ENCODE assay signal across 26 cellular contexts in the genomic region with DNA sequence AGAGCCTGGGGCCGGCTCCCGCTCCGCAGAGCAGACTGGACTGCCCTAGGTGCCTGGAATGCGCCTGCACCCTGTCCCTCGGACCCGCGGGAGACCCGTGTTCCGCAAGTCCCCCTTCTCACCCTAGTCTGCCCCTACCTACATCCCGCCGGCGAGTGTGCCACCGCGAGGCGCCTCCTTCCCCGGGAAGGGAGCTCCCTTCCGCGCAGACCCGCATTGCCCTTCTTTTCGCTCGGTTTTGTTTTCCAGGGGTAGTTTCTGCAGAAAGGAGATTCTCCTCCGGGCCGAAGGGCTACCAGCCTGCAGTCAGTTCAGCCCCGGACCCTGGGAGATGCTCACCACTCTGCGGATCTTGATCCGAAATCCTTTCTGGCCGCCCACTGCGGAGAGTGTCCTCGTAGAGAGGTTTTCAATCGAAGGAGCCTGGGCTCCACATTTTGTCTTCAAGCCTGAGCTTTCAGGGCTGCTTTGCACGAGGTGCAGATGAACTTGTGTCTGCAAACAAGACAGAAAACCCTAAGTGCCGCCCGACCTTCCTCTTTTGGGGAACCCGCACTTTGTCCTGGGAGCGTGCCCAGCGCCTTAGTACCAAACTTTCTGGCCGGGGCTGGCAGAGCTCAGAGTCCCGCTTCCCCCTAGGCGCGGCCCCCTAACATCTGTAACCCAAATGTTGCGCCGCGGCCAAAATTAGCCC. TPM values are rescaled to one million over a fixed set of nuclear protein-coding genes. Genes with fewer than 3 reads are reported as not detected.
A peak's percentile ranks its signal among the peaks of the same experiment; 100 is the strongest.
DNase-seq lines count a peak whose midpoint lies in the region; ATAC-seq lines count a peak whose summit lies in the region.
"Had no signal": no experiment of that assay in that cellular context is flagged by ENCODE, and none has a peak within 500 bp of the region (broad histone marks: within the 10 kb centered on the region; RNA-seq: fewer than 3 reads in every experiment).

No MANE protein-coding gene starts in this region.

- no peak overlapping the region for H2BK5ac ChIP-seq in mesendoderm (ENCODE audit: low read length)

- H3K4me2 ChIP-seq in mesendoderm (ENCODE audit: low read length): no peak overlapping the region

- ATAC-seq in stimulated activated naive B cell treated with anti-CD40 and anti-IgM and Interleukin-4, amounts not matched to agents 10 μg/mL and 1 μg/mL and 100 μg/mL, for 72 hours (replicated peaks): no peak
- no peak for ATAC-seq in HG03025 (IDR thresholded peaks at IDR 0.05; ENCODE audit: low FRiP score, unreplicated experiment)
- ATAC-seq: gastrocnemius medialis, Panc1, upper lobe of right lung had no signal

- no peaks in the 10 kb centered on the region for H3K79me2 ChIP-seq in mesendoderm (ENCODE audit: control insufficient read depth, insufficient read depth, low read length)

- no peaks in the 10 kb centered on the region for H3K9me3 Mint-ChIP-seq in stimulated activated naive B cell treated with anti-CD40 and anti-IgM and Interleukin-4, amounts not matched to agents 10 μg/mL and 1 μg/mL and 100 μg/mL, for 72 hours
- H3K9me3 Mint-ChIP-seq: CD4-positive, alpha-beta T cell had no signal

- DNase-seq in DMS 273 (lab: John Stamatoyannopoulos, UW; ENCODE audit: unreplicated experiment): peak; percentile 52
- no peak for DNase-seq in DMS 273 treated with DMSO at 0.1 percent for 48 hours (lab: John Stamatoyannopoulos, UW)
- DNase-seq in stimulated activated CD4-positive, alpha-beta T cell treated with anti-CD3 and anti-CD28 coated beads, Interleukin-15, amount 100 ng/mL, for 24 hours: peak; percentile 5
- DNase-seq in stimulated activated CD4-positive, alpha-beta T cell treated with anti-CD3 and anti-CD28 coated beads, Interleukin-12 subunit alpha, Interleukin-12 subunit beta, amount 100 ng/mL, for 4 hours: no peak
- peak; percentile 37 for DNase-seq in mesendoderm
- no peak for DNase-seq in stimulated activated naive B cell treated with anti-CD40 and anti-IgM and Interleukin-4, amounts not matched to agents 10 μg/mL and 1 μg/mL and 100 μg/mL, for 72 hours
- DNase-seq in SHP77 (lab: John Stamatoyannopoulos, UW): no peak
- DNase-seq: amniotic stem cell; CD4-positive, alpha-beta T cell; gastrocnemius medialis; GM23248; hypothalamus; islet precursor cell; KG1; MM.1S; NCI-H1436 treated with DMSO at 0.1 percent for 48 hours; NCI-H2171 treated with DMSO at 0.1 percent for 48 hours; NCI-H524 treated with DMSO at 0.1 percent for 48 hours; psoas muscle; stimulated activated CD4-positive, alpha-beta T cell treated with anti-CD3 and anti-CD28 coated beads, Interleukin-2, amount 100 ng/mL, for 24 hours had no signal

- peak overlapping the region; percentile 5 for H3K56ac ChIP-seq in mesendoderm (ENCODE audit: low read length)

- H3K9ac ChIP-seq in mesendoderm (ENCODE audit: low read length): no peak overlapping the region
- H3K9ac ChIP-seq: GM23248 had no signal

- H3K27me3 Mint-ChIP-seq in stimulated activated naive B cell treated with anti-CD40 and anti-IgM and Interleukin-4, amounts not matched to agents 10 μg/mL and 1 μg/mL and 100 μg/mL, for 72 hours: peaks cover 70 to 91% of the 10 kb centered on the region in 2 donors

- peaks cover 2 to 12% of the 10 kb centered on the region in 2 donors for H3K36me3 Mint-ChIP-seq in stimulated activated naive B cell treated with anti-CD40 and anti-IgM and Interleukin-4, amounts not matched to agents 10 μg/mL and 1 μg/mL and 100 μg/mL, for 72 hours

- H2BK120ac ChIP-seq in mesendoderm (ENCODE audit: low read depth, low read length): no peak overlapping the region

- H3K4me3 Mint-ChIP-seq in stimulated activated naive B cell treated with anti-CD40 and anti-IgM and Interleukin-4, amounts not matched to agents 10 μg/mL and 1 μg/mL and 100 μg/mL, for 72 hours: peak overlapping the region in 1 of 2 donors; percentile 25
- H3K4me3 Mint-ChIP-seq: CD4-positive, alpha-beta T cell had no signal

- H3K27ac Mint-ChIP-seq in stimulated activated naive B cell treated with anti-CD40 and anti-IgM and Interleukin-4, amounts not matched to agents 10 μg/mL and 1 μg/mL and 100 μg/mL, for 72 hours: peak overlapping the region; percentile 72
- H3K27ac Mint-ChIP-seq: CD4-positive, alpha-beta T cell had no signal

- no peak overlapping the region for H3K27ac ChIP-seq in mesendoderm (ENCODE audit: low read depth, low read length)
- H3K27ac ChIP-seq: 22Rv1, coronary artery, gastrocnemius medialis, GM23248, psoas muscle, SJCRH30, upper lobe of right lung had no signal

- H2BK15ac ChIP-seq in mesendoderm (replicated peaks; ENCODE audit: low read depth): no peak overlapping the region

- no peak overlapping the region for H4K8ac ChIP-seq in mesendoderm (ENCODE audit: low read depth, low read length)

- no peak overlapping the region for H3K23ac ChIP-seq in mesendoderm (ENCODE audit: low read length)

- no CpG with 5 or more reads among the region's 43 CpGs for WGBS in mesendoderm (ENCODE audit: extremely low coverage, insufficient coverage, low lambda C conversion rate)

- H3K4me3 ChIP-seq in mesendoderm (ENCODE audit: low read length): no peak overlapping the region
- H3K4me3 ChIP-seq: coronary artery, gastrocnemius medialis, GM23248, psoas muscle, SJCRH30, upper lobe of right lung had no signal

- H2AK5ac ChIP-seq in mesendoderm (ENCODE audit: low read length): no peak overlapping the region

- H3K4me1 ChIP-seq in mesendoderm (ENCODE audit: control insufficient read depth, low read depth, low read length): no peaks in the 10 kb centered on the region

- H3K36me3 ChIP-seq in mesendoderm (ENCODE audit: control insufficient read depth, insufficient read depth, low read length): no peaks in the 10 kb centered on the region
- H3K36me3 ChIP-seq: gastrocnemius medialis, SJCRH30, upper lobe of right lung had no signal

- no peak overlapping the region for H3K18ac ChIP-seq in mesendoderm (ENCODE audit: low read length)

- peaks cover 32 to 52% of the 10 kb centered on the region in 2 donors for H3K4me1 Mint-ChIP-seq in stimulated activated naive B cell treated with anti-CD40 and anti-IgM and Interleukin-4, amounts not matched to agents 10 μg/mL and 1 μg/mL and 100 μg/mL, for 72 hours

- H4K5ac ChIP-seq in mesendoderm (ENCODE audit: low read length): no peak overlapping the region

- peaks cover 80% of the 10 kb centered on the region for H3K27me3 ChIP-seq in mesendoderm (ENCODE audit: insufficient read depth, low read length, poor library complexity)
- H3K27me3 ChIP-seq: SJCRH30 had no signal

- H3K79me1 ChIP-seq in mesendoderm (ENCODE audit: low read length): no peaks in the 10 kb centered on the region

- H3K4ac ChIP-seq in mesendoderm (ENCODE audit: low read depth, low read length): no peak overlapping the region

RNA-seq across cellular contexts. Expression of gene EN2, which starts 7.0 kb away (rescaled TPM):
- polyA plus RNA-seq in mesendoderm (2013, experiment 1 of 2): not detected
- polyA plus RNA-seq in mesendoderm (2013, experiment 2 of 2): not detected
- polyA plus RNA-seq: GM23248 had no signal

Comparison
In these comparisons a context has a peak if more than half of its experiments do, and no peak if none do; other contexts are left out.
1. DNase-seq: peak in DMS 273 (single experiment), stimulated activated CD4-positive, alpha-beta T cell treated with anti-CD3 and anti-CD28 coated beads, Interleukin-15, amount 100 ng/mL, for 24 hours (single experiment) and mesendoderm (single experiment); none in DMS 273 treated with DMSO at 0.1 percent for 48 hours (single experiment), stimulated activated CD4-positive, alpha-beta T cell treated with anti-CD3 and anti-CD28 coated beads, Interleukin-12 subunit alpha, Interleukin-12 subunit beta, amount 100 ng/mL, for 4 hours (single experiment), stimulated activated naive B cell treated with anti-CD40 and anti-IgM and Interleukin-4, amounts not matched to agents 10 μg/mL and 1 μg/mL and 100 μg/mL, for 72 hours (single experiment) and SHP77 (0 of 2).